Comparison of ENCODE assay signal across 21 cellular contexts in the genomic region with DNA sequence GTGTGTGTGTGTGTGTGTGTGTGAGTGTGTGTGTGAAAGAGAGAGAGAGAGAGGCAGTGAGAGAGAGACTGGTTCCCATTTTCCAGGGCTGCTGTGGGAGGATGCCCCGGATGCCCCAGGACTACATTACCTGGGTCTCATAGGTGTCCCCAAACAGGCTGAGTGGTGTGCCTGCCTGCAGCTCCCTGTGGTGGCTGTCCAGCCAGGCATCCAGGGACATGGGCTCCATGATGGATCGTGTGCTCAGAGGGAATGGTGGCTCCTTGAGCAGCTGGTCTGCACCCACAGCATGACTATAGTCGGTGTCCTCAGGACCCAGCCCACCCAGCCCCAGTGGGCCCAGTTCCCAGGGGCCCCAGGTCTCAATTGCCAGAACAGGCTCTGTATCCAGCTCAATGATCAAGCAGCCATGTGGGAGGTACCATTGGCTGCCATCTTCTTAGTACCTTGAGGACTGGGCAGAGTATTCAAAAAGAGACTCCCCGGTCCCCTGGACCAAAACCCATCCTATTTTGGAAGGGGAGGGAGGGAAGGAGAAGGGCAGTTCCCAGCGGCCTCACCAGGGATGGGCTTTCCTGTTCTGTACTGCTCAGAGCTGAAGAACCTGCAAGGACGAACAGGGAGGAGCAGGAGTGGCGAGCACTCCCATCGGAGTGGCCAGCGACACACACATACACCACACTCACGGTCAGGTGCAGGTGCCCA. TPM values are rescaled to one million over a fixed set of nuclear protein-coding genes. Genes with fewer than 3 reads are reported as not detected.
"Had no signal": no experiment of that assay in that cellular context is flagged by ENCODE, and none has a peak within 500 bp of the region (broad histone marks: within the 10 kb centered on the region; RNA-seq: fewer than 3 reads in every experiment).

No MANE protein-coding gene starts in this region.

- H3K4me1 ChIP-seq: breast epithelium, esophagus squamous epithelium, lower lobe of right lung, pancreas, prostate gland, tibial nerve had no signal

- FAIRE-seq: frontal cortex, pancreas, small intestine had no signal

- H3K27ac ChIP-seq: breast epithelium, epithelial cell of prostate, esophagus squamous epithelium, left lung, lower lobe of right lung, pancreas, prostate gland, sigmoid colon had no signal

- H3K4me3 ChIP-seq: breast epithelium, esophagus squamous epithelium, left lung, lower lobe of right lung, mucosa of descending colon, pancreas, prostate gland, sigmoid colon, tibial nerve had no signal

- H3K36me3 ChIP-seq: breast epithelium, esophagus squamous epithelium, left lung, lower lobe of right lung, pancreas, prostate gland, sigmoid colon had no signal

- H3K27me3 ChIP-seq: breast epithelium, esophagus squamous epithelium, left lung, pancreas, sigmoid colon, tibial nerve had no signal

- DNase-seq: activated CD4-positive, alpha-beta T cell treated with anti-CD3 and anti-CD28 coated beads for 1 hour; activated CD4-positive, alpha-beta T cell treated with anti-CD3 and anti-CD28 coated beads, Interleukin-2, amount 10 ng/mL, durations not matched to agents 7 days and 5 days; activated effector memory CD4-positive, alpha-beta T cell treated with Interleukin-2 at 50 U/mL for 16 hours; activated naive CD8-positive, alpha-beta T cell treated with anti-CD3 and anti-CD28 coated beads, Interleukin-2, amount 50 U/mL, for 24 hours; effector CD4-positive, alpha-beta T cell; esophagus squamous epithelium; left lung; mucosa of descending colon; small intestine; stimulated activated CD4-positive, alpha-beta T cell treated with anti-CD3 and anti-CD28 coated beads, Interleukin-4, amount 100 ng/mL, for 24 hours had no signal

- H3K9me3 ChIP-seq: breast epithelium, esophagus squamous epithelium, left lung, lower lobe of right lung, mucosa of descending colon, pancreas, prostate gland, sigmoid colon, tibial nerve had no signal

RNA-seq across cellular contexts. Expression of gene OXER1, which starts 5.8 kb away (rescaled TPM):
- total RNA-seq: activated CD4-positive, alpha-beta T cell treated with anti-CD3 and anti-CD28 coated beads, Interleukin-2, amount 10 ng/mL, durations not matched to agents 7 days and 5 days; dermis blood vessel endothelial cell; frontal cortex; natural killer cell treated with Interleukin-12 subunit alpha and Interleukin-12 subunit beta and Interleukin-15 and Interleukin-18, amount 100 ng/mL, for 72 hours had no signal

RNA-seq across cellular contexts. Expression of gene HAAO, which starts 22.6 kb away (rescaled TPM):
- total RNA-seq: activated CD4-positive, alpha-beta T cell treated with anti-CD3 and anti-CD28 coated beads, Interleukin-2, amount 10 ng/mL, durations not matched to agents 7 days and 5 days; dermis blood vessel endothelial cell; myocyte; natural killer cell treated with Interleukin-12 subunit alpha and Interleukin-12 subunit beta and Interleukin-15 and Interleukin-18, amount 100 ng/mL, for 72 hours had no signal
